In genomic region chr21:31180256-31181088, GRCh38 we compare ENCODE assay signal across 8 cellular contexts.
DNase-seq lines count a peak whose midpoint lies in the region; ATAC-seq and TF ChIP-seq lines count a peak whose summit lies in the region.

No MANE protein-coding gene starts in this region.

- no peaks in the 10 kb centered on the region for H3K9me2 ChIP-seq in OCI-LY7 (ENCODE audit: insufficient read depth, low read length)

- H3K79me2 ChIP-seq in OCI-LY7 (ENCODE audit: insufficient read depth, low read depth, low read length) (no peaks in the 10 kb centered on the region), mammary epithelial cell (ENCODE audit: insufficient read depth, low read length) (no peaks in the 10 kb centered on the region)

- ATAC-seq in GM21360 (IDR thresholded peaks at IDR 0.05; ENCODE audit: unreplicated experiment) = no peak
- ATAC-seq in HG02884 (IDR thresholded peaks at IDR 0.05; ENCODE audit: unreplicated experiment) = no peak
- ATAC-seq in HG03457 (IDR thresholded peaks at IDR 0.05; ENCODE audit: unreplicated experiment) = no peak

- H3K9me3 Mint-ChIP-seq in CD8-positive, alpha-beta memory T cell = no peaks in the 10 kb centered on the region

- H3K4me3 Mint-ChIP-seq in CD8-positive, alpha-beta memory T cell = peak overlapping the region in 5 of 7 donors; percentile 15 to 77 (median 68)

- in situ Hi-C loops in HAP-1 (cut with MboI; ENCODE audit: low sequenced_read_pairs) (loop anchor here (5.0 kb wide), 1 partner anchor 83 kb away; no protein-coding TSS in a partner anchor), mammary epithelial cell (cut with MboI; ENCODE audit: low sequenced_read_pairs in 2 of 2) (loop anchor here in 1 of 2 donors (10.0 kb wide), 1 partner anchor 66 kb away; no protein-coding TSS in a partner anchor)

- POLR2A ChIA-PET in CD8-positive, alpha-beta memory T cell (lab: Charles Lee) = no interaction called here
- POLR2A ChIA-PET in OCI-LY7 (lab: Charles Lee) = interaction anchor here (1.3 kb wide), 1 partner anchor 52 kb away, joined by 4 read pairs; no protein-coding TSS in a partner anchor

- H3K36me3 ChIP-seq in CD8-positive, alpha-beta memory T cell (ENCODE audit: insufficient read depth, low read length) = no peaks in the 10 kb centered on the region
- H3K36me3 ChIP-seq in HAP-1 (replicated peaks) = no peaks in the 10 kb centered on the region
- no peaks in the 10 kb centered on the region for H3K36me3 ChIP-seq in OCI-LY7 (ENCODE audit: insufficient read depth, low read length)
- H3K36me3 ChIP-seq in mammary epithelial cell (ENCODE audit: insufficient read depth, low read length) = no peaks in the 10 kb centered on the region
- peaks cover 0 to 4% (median under 1%) of the 10 kb centered on the region in 4 donors for H3K36me3 ChIP-seq in liver (ENCODE audit: control insufficient read depth in 4 of 4, insufficient read depth in 3 of 4, low read depth in 1 of 4, low read length in 3 of 4)

- peaks cover 0 to 8% of the 10 kb centered on the region in 2 donors for H3K27me3 Mint-ChIP-seq in CD8-positive, alpha-beta memory T cell

- no peaks in the 10 kb centered on the region for H4K20me1 ChIP-seq in OCI-LY7 (ENCODE audit: insufficient read depth, low read length)
- no peaks in the 10 kb centered on the region for H4K20me1 ChIP-seq in mammary epithelial cell (ENCODE audit: insufficient read depth, low read length)

- H3K4me2 ChIP-seq in OCI-LY7 (ENCODE audit: low read length) (no peak overlapping the region), mammary epithelial cell (ENCODE audit: insufficient read depth, low read depth, low read length) (no peak overlapping the region)

- BruUV-seq in OCI-LY7 (replicated peaks; lab: Mats Ljungman, UMichigan) = no TSS peak
- BruUV-seq in mammary epithelial cell (replicated peaks; lab: Mats Ljungman, UMichigan) = no TSS peak

- CTCF ChIA-PET in CD8-positive, alpha-beta memory T cell (lab: Charles Lee) = interaction anchor here (0.7 to 4.4 kb wide), 10 partner anchors 10 to 400 kb away, joined by 3 to 47 read pairs (median 4); no protein-coding TSS in a partner anchor
- CTCF ChIA-PET in OCI-LY7 (lab: Charles Lee; ENCODE audit: unreplicated experiment) = interaction anchor here (0.8 kb wide), 1 partner anchor 81 kb away, joined by 3 read pairs; no protein-coding TSS in a partner anchor
- CTCF ChIA-PET in mammary epithelial cell (lab: Charles Lee; ENCODE audit: low non-redundant PET) = no interaction called here

- peaks cover 0 to 6% (median 0%) of the 10 kb centered on the region in 3 donors for H3K36me3 Mint-ChIP-seq in CD8-positive, alpha-beta memory T cell

- WGBS in mammary epithelial cell (ENCODE audit: low coverage, missing lambda C conversion rate) = 40% methylated on average over 5 of the region's 5 CpGs
- WGBS in liver = 53% methylated on average over 5 of the region's 5 CpGs

- dilution Hi-C loops in mammary epithelial cell (cut with HindIII; ENCODE audit: low sequenced_read_pairs) = no loop called here

- H3K9ac ChIP-seq in mammary epithelial cell (ENCODE audit: insufficient read depth, low read length) = no peak overlapping the region
- H3K9ac ChIP-seq in liver (ENCODE audit: low read depth in 1 of 2, low read length in 2 of 2) = no peak overlapping the region

- no peak overlapping the region for H3K27ac ChIP-seq in CD8-positive, alpha-beta memory T cell (ENCODE audit: low read depth, low read length)
- H3K27ac ChIP-seq in OCI-LY7 (ENCODE audit: low read depth, low read length, poor library complexity, severe bottlenecking) (no peak overlapping the region), mammary epithelial cell (ENCODE audit: insufficient read depth, low read depth, low read length) (no peak overlapping the region), liver (ENCODE audit: low read depth in 1 of 2, low read length in 2 of 2) (no peak overlapping the region)

- H3K9me3 ChIP-seq in CD8-positive, alpha-beta memory T cell (ENCODE audit: low read length) = no peaks in the 10 kb centered on the region
- H3K9me3 ChIP-seq in HAP-1 (no peaks in the 10 kb centered on the region), OCI-LY7 (ENCODE audit: low read length) (no peaks in the 10 kb centered on the region), mammary epithelial cell (replicated peaks; ENCODE audit: insufficient read depth, low read length) (no peaks in the 10 kb centered on the region), liver (ENCODE audit: control insufficient read depth in 4 of 4, low read length in 3 of 4) (no peaks in the 10 kb centered on the region)

- intact Hi-C loops in OCI-LY7 (cut with micrococcal nuclease; ENCODE audit: unreplicated experiment) (loop anchor here (2.0 kb wide), 1 partner anchor 82 kb away; no protein-coding TSS in a partner anchor), mammary epithelial cell (cut with micrococcal nuclease) (loop anchor here (1.0 kb wide), 2 partner anchors 71 to 82 kb away; no protein-coding TSS in a partner anchor)

- H3K4me1 ChIP-seq in CD8-positive, alpha-beta memory T cell (ENCODE audit: insufficient read depth, low read length) = peaks cover 73% of the 10 kb centered on the region
- H3K4me1 ChIP-seq in HAP-1 = no peaks in the 10 kb centered on the region; the same call in 1 of the 2 replicates
- no peaks in the 10 kb centered on the region for H3K4me1 ChIP-seq in OCI-LY7 (ENCODE audit: insufficient read depth, low read length, poor library complexity, severe bottlenecking)
- H3K4me1 ChIP-seq in mammary epithelial cell (ENCODE audit: insufficient read depth, low read length) = no peaks in the 10 kb centered on the region
- no peaks in the 10 kb centered on the region for H3K4me1 ChIP-seq in liver (ENCODE audit: control insufficient read depth in 4 of 4, insufficient read depth in 4 of 4, low read length in 3 of 4)

- H3K27ac Mint-ChIP-seq in CD8-positive, alpha-beta memory T cell = peak overlapping the region in 5 of 8 donors; percentile 3 to 94 (median 78)

- no peak overlapping the region for H2AFZ ChIP-seq in OCI-LY7 (ENCODE audit: low read length)
- no peak overlapping the region for H2AFZ ChIP-seq in mammary epithelial cell (ENCODE audit: low read depth, low read length)

- peak in 1 of 5 donors; percentile 34 for DNase-seq in CD8-positive, alpha-beta memory T cell
- DNase-seq in HAP-1 (ENCODE audit: low spot score in 2 of 2) = peak; percentile 52 to 69
- peak; percentile 51 for DNase-seq in OCI-LY7 (ENCODE audit: low spot score)
- DNase-seq in mammary epithelial cell = peak; percentile 22

- no peaks in the 10 kb centered on the region for H3K27me3 ChIP-seq in CD8-positive, alpha-beta memory T cell (ENCODE audit: insufficient read depth, low read length, poor library complexity, severe bottlenecking)
- H3K27me3 ChIP-seq in HAP-1 (ENCODE audit: low read depth) = no peaks in the 10 kb centered on the region
- H3K27me3 ChIP-seq in mammary epithelial cell (ENCODE audit: insufficient read depth, low read length) = no peaks in the 10 kb centered on the region
- no peaks in the 10 kb centered on the region for H3K27me3 ChIP-seq in liver (ENCODE audit: control insufficient read depth in 4 of 4, insufficient read depth in 4 of 4, low read length in 3 of 4)

- H3K4me3 ChIP-seq in CD8-positive, alpha-beta memory T cell (ENCODE audit: low read length) = peak overlapping the region; percentile 26
- no peak overlapping the region for H3K4me3 ChIP-seq in HAP-1
- H3K4me3 ChIP-seq in OCI-LY7 (ENCODE audit: low read depth, low read length, poor library complexity, severe bottlenecking) = no peak overlapping the region
- H3K4me3 ChIP-seq in mammary epithelial cell (replicated peaks in 1 of 3; ENCODE audit: insufficient read depth in 1 of 3, low read depth in 2 of 3, low read length in 3 of 3) = no peak overlapping the region
- no peak overlapping the region for H3K4me3 ChIP-seq in liver (ENCODE audit: low read depth in 1 of 3, low read length in 3 of 3)

- TF ChIP-seq CTCF in OCI-LY7 (conservative IDR thresholded peaks at IDR 0.05; ENCODE audit: low read length) (peak; percentile 88), mammary epithelial cell (conservative IDR thresholded peaks at IDR 0.05 in 1 of 2, IDR thresholded peaks at IDR 0.05 in 1 of 2; ENCODE audit: extremely low read depth in 1 of 2, insufficient read depth in 1 of 2, low read depth in 1 of 2, low read length in 2 of 2) (peak; percentile 58), liver (IDR thresholded peaks at IDR 0.05; ENCODE audit: low read depth, low read length, missing input control) (peak; percentile 47)

- H3K4me1 Mint-ChIP-seq in CD8-positive, alpha-beta memory T cell = peaks cover 45 to 66% (median 60%) of the 10 kb centered on the region in 3 donors

- TF ChIP-seq RAD21 in liver (IDR thresholded peaks at IDR 0.05) = peak; percentile 71 to 81

TF ChIP-seq in liver, 16 proteins besides CTCF, POLR2A, EP300 and RAD21 (continues in another document):
- TF ChIP-seq EGR1 (IDR thresholded peaks at IDR 0.05; ENCODE audit: low read depth in 2 of 2) (no peak), GABPA (IDR thresholded peaks at IDR 0.05 in 1 of 2, conservative IDR thresholded peaks at IDR 0.05 in 1 of 2) (no peak), SP1 (IDR thresholded peaks at IDR 0.05) (no peak), FOXA2 (IDR thresholded peaks at IDR 0.05) (no peak), HNF4G (IDR thresholded peaks at IDR 0.05) (no peak), FOXA1 (IDR thresholded peaks at IDR 0.05) (no peak), TAF1 (conservative IDR thresholded peaks at IDR 0.05) (no peak), JUND (IDR thresholded peaks at IDR 0.05) (no peak), HNF4A (conservative IDR thresholded peaks at IDR 0.05) (no peak), ZBTB33 (IDR thresholded peaks at IDR 0.05) (no peak)
- TF ChIP-seq, protein P1, sequence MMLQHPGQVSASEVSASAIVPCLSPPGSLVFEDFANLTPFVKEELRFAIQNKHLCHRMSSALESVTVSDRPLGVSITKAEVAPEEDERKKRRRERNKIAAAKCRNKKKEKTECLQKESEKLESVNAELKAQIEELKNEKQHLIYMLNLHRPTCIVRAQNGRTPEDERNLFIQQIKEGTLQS (IDR thresholded peaks at IDR 0.05) = no peak
